In genomic region chr19:46892252-46893179, GRCh38 we compare ENCODE assay signal across 1 cellular context.
TF ChIP-seq lines count a peak whose summit lies in the region.

No MANE protein-coding gene starts in this region.

TF ChIP-seq in GM23338, 12 proteins besides CTCF, POLR2A, EP300 and RAD21 (continued from another document):
- TF ChIP-seq ZNF462 (CRISPR knock-in tag; IDR thresholded peaks at IDR 0.05) (no peak), ZNF114 (CRISPR knock-in tag; IDR thresholded peaks at IDR 0.05) (no peak), EZH2 (IDR thresholded peaks at IDR 0.05; ENCODE audit: low read depth, unreplicated experiment) (no peak), EZH2phosphoT487 (IDR thresholded peaks at IDR 0.05; ENCODE audit: unreplicated experiment) (no peak), STAT1 (IDR thresholded peaks at IDR 0.05; ENCODE audit: unreplicated experiment) (no peak), JUNB (IDR thresholded peaks at IDR 0.05; ENCODE audit: unreplicated experiment) (no peak), ETS1 (IDR thresholded peaks at IDR 0.05) (no peak), POLR2AphosphoS5 (IDR thresholded peaks at IDR 0.05; ENCODE audit: low read depth) (no peak), REST (IDR thresholded peaks at IDR 0.05; ENCODE audit: unreplicated experiment) (no peak), ZNF331 (CRISPR knock-in tag; IDR thresholded peaks at IDR 0.05; ENCODE audit: low read depth) (no peak)
